Comparison of ENCODE assay signal across 6 cellular contexts in the genomic region with DNA sequence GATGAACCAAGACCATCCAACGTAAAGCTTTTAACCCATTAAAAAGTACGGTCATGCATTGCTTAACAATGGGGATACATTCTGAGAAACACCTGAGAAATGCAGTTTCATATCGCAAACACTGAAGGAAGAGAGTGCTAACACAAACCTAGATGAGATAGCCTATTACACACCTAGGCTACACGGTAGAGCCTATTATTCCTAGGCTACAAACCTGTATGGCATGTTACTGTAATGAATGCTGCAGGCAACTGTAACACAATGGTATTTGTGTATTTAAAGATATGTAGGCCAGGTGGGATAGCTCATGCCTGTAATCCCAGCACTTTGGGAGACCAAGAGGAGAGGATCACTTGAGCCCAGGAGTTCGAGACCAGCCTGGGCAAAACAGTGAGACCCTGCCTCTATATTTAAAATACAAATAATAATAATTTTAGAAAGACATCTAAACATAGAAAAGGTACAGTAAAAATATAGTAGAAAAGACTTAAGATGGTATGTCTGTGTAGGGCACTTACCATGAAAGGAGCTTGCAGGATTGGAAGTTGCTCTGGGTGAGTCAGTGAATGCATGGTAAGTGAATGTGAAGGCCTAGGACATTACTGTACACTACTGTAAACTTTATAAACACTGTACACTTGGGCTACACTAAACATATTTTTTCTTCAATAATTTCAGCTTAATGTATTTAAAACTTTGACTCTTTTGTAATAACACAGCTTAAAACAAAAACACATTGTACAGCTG. TPM values are rescaled to one million over a fixed set of nuclear protein-coding genes. Genes with fewer than 3 reads are reported as not detected.
DNase-seq lines count a peak whose midpoint lies in the region; ATAC-seq, FAIRE-seq and TF ChIP-seq lines count a peak whose summit lies in the region.
"Not testable (repeated sequence)": the region's sequence is repeated elsewhere in the genome, so short reads cannot be mapped to it uniquely, and the experiment has no call there.

No MANE protein-coding gene starts in this region.

- H3K4me1 Mint-ChIP-seq in natural killer cell treated with Interleukin-12 subunit alpha and Interleukin-12 subunit beta and Interleukin-15 and Interleukin-18, amount 100 ng/mL, for 72 hours (ENCODE audit: low read depth in 2 of 2), result peaks cover 47% of the 10 kb centered on the region in 2 donors

- not testable (repeated sequence) for ATAC-seq in natural killer cell treated with Interleukin-12 subunit alpha and Interleukin-12 subunit beta and Interleukin-15 and Interleukin-18, amount 100 ng/mL, for 72 hours

- FAIRE-seq in GM12891 (lab: Jason Lieb, UNC) (peak; percentile 33), HTR-8/SVneo (lab: Jason Lieb, UNC) (peak; percentile 88)

- TF ChIP-seq POLR2A in GM12891 (IDR thresholded peaks at IDR 0.05; ENCODE audit: low read depth, low read length), result not testable (repeated sequence)

- H3K27ac Mint-ChIP-seq in natural killer cell treated with Interleukin-12 subunit alpha and Interleukin-12 subunit beta and Interleukin-15 and Interleukin-18, amount 100 ng/mL, for 72 hours, result peak overlapping the region in 1 of 2 donors; percentile 39

- peak overlapping the region; percentile 18 for H3K4me3 Mint-ChIP-seq in natural killer cell treated with Interleukin-12 subunit alpha and Interleukin-12 subunit beta and Interleukin-15 and Interleukin-18, amount 100 ng/mL, for 72 hours

- TF ChIP-seq CTCF in choroid plexus epithelial cell (conservative IDR thresholded peaks at IDR 0.05; ENCODE audit: low read depth, low read length), result not testable (repeated sequence)

- DNase-seq in DMS53 (lab: John Stamatoyannopoulos, UW) (peak; percentile 21), RKO (ENCODE audit: low spot score) (peak; percentile 23), choroid plexus epithelial cell (ENCODE audit: low read depth) (peak; percentile 35)
- not testable (repeated sequence) for DNase-seq in GM12891 (ENCODE audit: insufficient read length, low spot score); HTR-8/SVneo (ENCODE audit: insufficient read length, low spot score); natural killer cell treated with Interleukin-12 subunit alpha and Interleukin-12 subunit beta and Interleukin-15 and Interleukin-18, amount 100 ng/mL, for 72 hours (ENCODE audit: low spot score)

- H3K36me3 Mint-ChIP-seq in natural killer cell treated with Interleukin-12 subunit alpha and Interleukin-12 subunit beta and Interleukin-15 and Interleukin-18, amount 100 ng/mL, for 72 hours, result not testable (repeated sequence)

- H3K27me3 Mint-ChIP-seq in natural killer cell treated with Interleukin-12 subunit alpha and Interleukin-12 subunit beta and Interleukin-15 and Interleukin-18, amount 100 ng/mL, for 72 hours, result not testable (repeated sequence)

- not testable (repeated sequence) for H3K9me3 Mint-ChIP-seq in natural killer cell treated with Interleukin-12 subunit alpha and Interleukin-12 subunit beta and Interleukin-15 and Interleukin-18, amount 100 ng/mL, for 72 hours

- not testable (repeated sequence) for H3K4me3 ChIP-seq in choroid plexus epithelial cell (ENCODE audit: low read depth, low read length)

RNA-seq across cellular contexts. Expression of a gene that starts 4.6 kb away (rescaled TPM):
- 13.7 TPM for polyA plus RNA-seq in GM12891 (2012; ENCODE audit: low read depth, missing spikeins)
- 100 to 1,000 TPM; 131 to 382 TPM for total RNA-seq in natural killer cell treated with Interleukin-12 subunit alpha and Interleukin-12 subunit beta and Interleukin-15 and Interleukin-18, amount 100 ng/mL, for 72 hours
